ENCODE assay signal across 24 cellular contexts in the genomic region with DNA sequence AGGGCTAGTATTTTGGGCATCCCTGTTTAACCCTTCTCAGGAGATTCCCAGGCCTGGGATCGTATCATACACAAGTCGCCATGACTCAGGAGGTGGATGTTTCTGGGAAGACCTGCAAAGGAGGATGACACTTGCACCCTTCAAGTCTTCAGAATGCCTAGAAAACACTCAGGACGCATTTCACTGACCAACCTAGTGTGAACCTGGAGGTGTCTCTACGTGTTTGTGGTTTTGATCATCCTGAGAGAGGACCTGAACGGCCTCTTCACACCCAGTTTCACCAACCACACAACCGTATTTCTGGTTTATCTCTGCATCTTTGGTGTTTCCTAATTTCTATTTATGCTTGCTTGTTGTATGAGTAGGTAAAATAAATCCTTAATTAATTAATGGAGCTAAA. TPM values are rescaled to one million over a fixed set of nuclear protein-coding genes. Genes with fewer than 3 reads are reported as not detected.
DNase-seq lines count a peak whose midpoint lies in the region; ATAC-seq, FAIRE-seq and TF ChIP-seq lines count a peak whose summit lies in the region.
"Had no signal": no experiment of that assay in that cellular context is flagged by ENCODE, and none has a peak within 500 bp of the region (broad histone marks: within the 10 kb centered on the region; RNA-seq: fewer than 3 reads in every experiment).

No MANE protein-coding gene starts in this region.

- H3K4me1 Mint-ChIP-seq in CD4-positive, CD25-positive, alpha-beta regulatory T cell, result peaks cover 14 to 37% (median 24%) of the 10 kb centered on the region in 4 donors

- H3K27ac Mint-ChIP-seq in CD4-positive, CD25-positive, alpha-beta regulatory T cell, result no peak overlapping the region
- H3K27ac Mint-ChIP-seq: T-helper 17 cell had no signal

- no peak for TF ChIP-seq EP300 in K562 (IDR thresholded peaks at IDR 0.05; ENCODE audit: low read length)

- FAIRE-seq in K562 (lab: Jason Lieb, UNC), result no peak

- H3K27ac ChIP-seq in CD4-positive, CD25-positive, alpha-beta regulatory T cell (ENCODE audit: insufficient read depth, low read length, poor library complexity, severe bottlenecking), result no peak overlapping the region
- H3K27ac ChIP-seq in OCI-LY7 (ENCODE audit: low read depth, low read length, poor library complexity, severe bottlenecking) (no peak overlapping the region), K562 (ENCODE audit: extremely low read depth, low read depth, low read length) (no peak overlapping the region)
- H3K27ac ChIP-seq: colonic mucosa, esophagus squamous epithelium, HL-60, ovary had no signal

- DNase-seq in CD4-positive, CD25-positive, alpha-beta regulatory T cell, result peak in 1 of 3 donors; percentile 66
- DNase-seq in GM12865 (ENCODE audit: low read depth), result peak; percentile 67
- no peak for DNase-seq in OCI-LY7 (ENCODE audit: low spot score)
- no peak for DNase-seq in K562 (ENCODE audit: extremely low read depth in 1 of 4, low spot score in 3 of 4)
- no peak for DNase-seq in LoVo (ENCODE audit: low spot score)
- no peak for DNase-seq in NCI-H146 treated with DMSO at 0.1 percent for 48 hours (lab: John Stamatoyannopoulos, UW; ENCODE audit: unreplicated experiment)
- DNase-seq in NCI-H2196 (lab: John Stamatoyannopoulos, UW; ENCODE audit: unreplicated experiment), result no peak
- DNase-seq: activated CD4-positive, alpha-beta T cell treated with anti-CD3 and anti-CD28 coated beads, Interleukin-2, amount 50 U/mL, for 4 hours; colonic mucosa; DMS79; esophagus squamous epithelium; mesenchymal stem cell; MG63; naive B cell; NCI-H1436; NCI-H2171; NCI-H526; ovary; right cardiac atrium; SHP77; stimulated activated CD8-positive, alpha-beta memory T cell treated with anti-CD3 and anti-CD28 coated beads, Interleukin-4, amount 100 ng/mL, for 48 hours; T-helper 17 cell had no signal

- TF ChIP-seq CTCF in GM12865 (IDR thresholded peaks at IDR 0.05; ENCODE audit: insufficient read depth, low read depth, low read length, missing control alignments) (no peak), OCI-LY7 (conservative IDR thresholded peaks at IDR 0.05; ENCODE audit: low read length) (no peak), K562 (IDR thresholded peaks at IDR 0.05 in 2 of 3, conservative IDR thresholded peaks at IDR 0.05 in 1 of 3; ENCODE audit: insufficient read depth in 2 of 3, low read depth in 1 of 3, low read length in 3 of 3) (no peak)

- H3K4me2 ChIP-seq in OCI-LY7 (ENCODE audit: low read length) (peak overlapping the region; percentile 38; the same call in 1 of the 2 replicates), K562 (ENCODE audit: insufficient read depth, low read length) (no peak overlapping the region)

- H3K9me3 ChIP-seq in CD4-positive, CD25-positive, alpha-beta regulatory T cell (ENCODE audit: control insufficient read depth in 2 of 2, low read length in 2 of 2), result no peaks in the 10 kb centered on the region
- H3K9me3 ChIP-seq in OCI-LY7 (ENCODE audit: low read length), result no peaks in the 10 kb centered on the region
- no peaks in the 10 kb centered on the region for H3K9me3 ChIP-seq in K562 (replicated peaks; ENCODE audit: control insufficient read depth, insufficient read depth, low read depth, low read length)
- H3K9me3 ChIP-seq: colonic mucosa, esophagus squamous epithelium, MG63, ovary had no signal

- H3K4me3 ChIP-seq in CD4-positive, CD25-positive, alpha-beta regulatory T cell (ENCODE audit: low read depth, low read length), result peak overlapping the region; percentile 46
- H3K4me3 ChIP-seq in GM12865 (ENCODE audit: low read depth, low read length) (peak overlapping the region; percentile 72; the same call in 1 of the 2 replicates), OCI-LY7 (ENCODE audit: low read depth, low read length, poor library complexity, severe bottlenecking) (no peak overlapping the region), K562 (no peak overlapping the region)
- H3K4me3 ChIP-seq: colonic mucosa, esophagus squamous epithelium, MG63, ovary had no signal

- WGBS in K562 (ENCODE audit: insufficient coverage, low coverage, missing lambda C conversion rate), result 52% methylated on average over 5 of the region's 6 CpGs

- H2AFZ ChIP-seq in OCI-LY7 (ENCODE audit: low read length), result peak overlapping the region; percentile 79
- H2AFZ ChIP-seq in K562 (ENCODE audit: low read depth, low read length), result peak overlapping the region; percentile 34; the same call in 1 of the 2 replicates

- no peaks in the 10 kb centered on the region for H3K9me1 ChIP-seq in K562 (ENCODE audit: control insufficient read depth, insufficient read depth, low read length)

- H3K36me3 ChIP-seq in CD4-positive, CD25-positive, alpha-beta regulatory T cell (ENCODE audit: control insufficient read depth, insufficient read depth, low read length), result peaks cover 8% of the 10 kb centered on the region
- H3K36me3 ChIP-seq in OCI-LY7 (ENCODE audit: insufficient read depth, low read length) (peaks cover 9% of the 10 kb centered on the region), K562 (ENCODE audit: control insufficient read depth, insufficient read depth, low read length) (peaks cover 8% of the 10 kb centered on the region; the same call in 2 of the 3 replicates)
- H3K36me3 ChIP-seq: colonic mucosa, ovary had no signal

- H4K20me1 ChIP-seq in OCI-LY7 (ENCODE audit: insufficient read depth, low read length), result peaks cover 14% of the 10 kb centered on the region; the same call in 1 of the 2 replicates
- H4K20me1 ChIP-seq in K562 (replicated peaks; ENCODE audit: control insufficient read depth, insufficient read depth, low read length), result no peaks in the 10 kb centered on the region

- no peak for TF ChIP-seq RAD21 in K562 (CRISPR knock-in tag; conservative IDR thresholded peaks at IDR 0.05 in 1 of 2, IDR thresholded peaks at IDR 0.05 in 1 of 2)

- peaks cover 0 to 1% (median 0%) of the 10 kb centered on the region in 7 donors for H3K9me3 Mint-ChIP-seq in CD4-positive, CD25-positive, alpha-beta regulatory T cell
- H3K9me3 Mint-ChIP-seq: naive B cell had no signal

- no peak for ATAC-seq in CD4-positive, CD25-positive, alpha-beta regulatory T cell (ENCODE audit: low read depth in 2 of 2)
- no peak for ATAC-seq in K562
- ATAC-seq: right cardiac atrium, T-helper 17 cell had no signal

- H3K79me2 ChIP-seq in OCI-LY7 (ENCODE audit: insufficient read depth, low read depth, low read length) (peaks cover 20% of the 10 kb centered on the region), K562 (ENCODE audit: control insufficient read depth, insufficient read depth, low read length) (peaks cover 22% of the 10 kb centered on the region)

- POLR2A ChIA-PET in OCI-LY7 (lab: Charles Lee), result interaction anchor here (0.7 to 1.9 kb wide), 10 partner anchors 11 to 46 kb away, joined by 3 to 13 read pairs (median 4); no protein-coding TSS in a partner anchor
- POLR2A ChIA-PET in K562 (lab: Yijun Ruan, JAX), result no interaction called here

- H3K27me3 Mint-ChIP-seq in CD4-positive, CD25-positive, alpha-beta regulatory T cell, result no peaks in the 10 kb centered on the region
- H3K27me3 Mint-ChIP-seq: T-helper 17 cell had no signal

- H3K9me2 ChIP-seq in OCI-LY7 (ENCODE audit: insufficient read depth, low read length), result no peaks in the 10 kb centered on the region

- H3K4me3 Mint-ChIP-seq in CD4-positive, CD25-positive, alpha-beta regulatory T cell, result peak overlapping the region in 1 of 4 donors; percentile 15
- H3K4me3 Mint-ChIP-seq: naive B cell, T-helper 17 cell had no signal

- no peak overlapping the region for H3K9ac ChIP-seq in K562 (ENCODE audit: insufficient read depth in 1 of 2, low read depth in 2 of 2, low read length in 2 of 2)

- intact Hi-C loops in OCI-LY7 (cut with micrococcal nuclease; ENCODE audit: unreplicated experiment) (no loop called here), K562 (cut with micrococcal nuclease) (no loop called here)

- in situ Hi-C loops in K562 (cut with MboI), result no loop called here

- peaks cover 17% of the 10 kb centered on the region for H3K4me1 ChIP-seq in CD4-positive, CD25-positive, alpha-beta regulatory T cell (ENCODE audit: control insufficient read depth, insufficient read depth, low read length, poor library complexity, severe bottlenecking)
- H3K4me1 ChIP-seq in OCI-LY7 (ENCODE audit: insufficient read depth, low read length, poor library complexity, severe bottlenecking) (peaks cover 45% of the 10 kb centered on the region), K562 (replicated peaks in 1 of 2; ENCODE audit: control insufficient read depth in 2 of 2, insufficient read depth in 2 of 2, low read length in 2 of 2) (peaks cover 0 to 10% of the 10 kb centered on the region in 2 experiments; a peak in 2 of 5 replicates)
- H3K4me1 ChIP-seq: colonic mucosa had no signal

- BruUV-seq in OCI-LY7 (replicated peaks; lab: Mats Ljungman, UMichigan) (no TSS peak), K562 (replicated peaks; lab: Mats Ljungman, UMichigan) (no TSS peak)

- peaks cover 11% of the 10 kb centered on the region for H3K36me3 Mint-ChIP-seq in CD4-positive, CD25-positive, alpha-beta regulatory T cell

- TF ChIP-seq POLR2A in K562 (conservative IDR thresholded peaks at IDR 0.05), result no peak

- H3K27me3 ChIP-seq in CD4-positive, CD25-positive, alpha-beta regulatory T cell (ENCODE audit: control insufficient read depth, insufficient read depth, low read length), result no peaks in the 10 kb centered on the region
- H3K27me3 ChIP-seq in K562 (ENCODE audit: control insufficient read depth in 2 of 2, insufficient read depth in 2 of 2, low read length in 2 of 2), result no peaks in the 10 kb centered on the region
- H3K27me3 ChIP-seq: colonic mucosa, esophagus squamous epithelium, MG63, ovary had no signal

- CTCF ChIA-PET in OCI-LY7 (lab: Charles Lee; ENCODE audit: unreplicated experiment), result no interaction called here
- CTCF ChIA-PET in K562 (lab: Yijun Ruan, JAX; ENCODE audit: low intra/inter-chr PET ratio), result no interaction called here

RNA-seq across cellular contexts. Expression of a gene that starts 2.8 kb away (rescaled TPM):
- total RNA-seq in CD4-positive, CD25-positive, alpha-beta regulatory T cell, result 266 TPM
- 100 to 1,000 TPM; 193 to 320 (median 249) TPM for polyA plus RNA-seq in CD4-positive, CD25-positive, alpha-beta regulatory T cell
- 70.7 and 78.0 TPM in 2 replicates for total RNA-seq in OCI-LY7 (2014; rRNA removed; shearing (Covaris generic))
- 80.4 and 87.8 TPM in 2 replicates for total RNA-seq in OCI-LY7 (2022)
- total RNA-seq in K562 (2011; cell fraction: chromatin; rRNA removed; ENCODE audit: low replicate concordance), result 103 and 254 TPM in 2 replicates
- total RNA-seq in K562 (2011; cell fraction: nucleolus; rRNA removed), result 74.7 and 99.4 TPM in 2 replicates
- 136 and 172 TPM in 2 replicates for total RNA-seq in K562 (2011; cell fraction: nucleoplasm; rRNA removed)
- 36.8 and 38.5 TPM in 2 replicates for total RNA-seq in K562 (2014; rRNA removed)
- 37.1 and 43.0 TPM in 2 replicates for total RNA-seq in K562 (2014; rRNA removed; fragmentation: Illumina TruSeq; extraction: Trizol)
- 28.8 and 29.2 TPM in 2 replicates for total RNA-seq in K562 (2015; rRNA removed; fragmentation: Illumina TruSeq; extraction: Trizol)
- total RNA-seq in K562 (2021), result 44.5 and 52.8 TPM in 2 replicates
- polyA plus RNA-seq in K562 (2011; rRNA removed), result 135 and 141 TPM in 2 replicates
- 67.6 and 189 TPM in 2 replicates for polyA plus RNA-seq in K562 (2011; cell fraction: cytosol; rRNA removed)
- 164 and 248 TPM in 2 replicates for polyA plus RNA-seq in K562 (2011; cell fraction: nucleus; rRNA removed)
- polyA plus RNA-seq in K562 (2012), result 49.7 and 54.0 TPM in 2 replicates
- polyA plus RNA-seq in K562 (2014; fragmentation: Illumina TruSeq; extraction: Trizol), result 68.6 and 75.0 TPM in 2 replicates
- polyA plus RNA-seq in K562 (2014; fragmentation: Nextera tagmentation; extraction: Ambion mirVana), result 100 to 1,000 TPM in 1 of 2 experiments, 10 to 100 TPM in 1; 75.1 to 113 TPM
- polyA plus RNA-seq in K562 (2014; rRNA removed), result 60.7 and 69.2 TPM in 2 replicates
- 146 and 154 TPM in 2 replicates for polyA minus RNA-seq in K562 (2011; rRNA and poly(A)+ RNA removed)
- 54.4 and 65.9 TPM in 2 replicates for polyA minus RNA-seq in K562 (2011; cell fraction: cytosol; rRNA and poly(A)+ RNA removed)
- polyA minus RNA-seq in K562 (2011; cell fraction: nucleus; rRNA and poly(A)+ RNA removed), result 65.6 and 113 TPM in 2 replicates

RNA-seq across cellular contexts. Expression of a gene that starts 6.3 kb away (rescaled TPM):
- 5.7 TPM for total RNA-seq in CD4-positive, CD25-positive, alpha-beta regulatory T cell
- polyA plus RNA-seq in CD4-positive, CD25-positive, alpha-beta regulatory T cell, result 10 to 100 TPM in 2 of 4 donors, 1 to 10 TPM in 2; 8.6 to 72.4 (median 9.8) TPM
- total RNA-seq in OCI-LY7 (2014; rRNA removed; shearing (Covaris generic)), result 18.8 and 32.0 TPM in 2 replicates
- total RNA-seq in OCI-LY7 (2022) (29.8 and 42.6 TPM in 2 replicates), K562 (2014; rRNA removed) (not detected in 2 replicates), K562 (2014; rRNA removed; fragmentation: Illumina TruSeq; extraction: Trizol) (not detected in 2 replicates), K562 (2015; rRNA removed; fragmentation: Illumina TruSeq; extraction: Trizol) (not detected in 2 replicates), K562 (2021) (0.13 TPM in 1 of 2 replicates, not detected in the other)
- not detected in 2 replicates for total RNA-seq in K562 (2011; cell fraction: chromatin; rRNA removed; ENCODE audit: low replicate concordance)
- total RNA-seq in K562 (2011; cell fraction: nucleolus; rRNA removed), result not detected in 2 replicates
- total RNA-seq in K562 (2011; cell fraction: nucleoplasm; rRNA removed), result not detected in 2 replicates
- polyA plus RNA-seq in K562 (2011; rRNA removed) (not detected in 2 replicates), K562 (2014; fragmentation: Illumina TruSeq; extraction: Trizol) (not detected in 2 replicates), K562 (2014; fragmentation: Nextera tagmentation; extraction: Ambion mirVana) (not detected), K562 (2014; rRNA removed) (not detected in 2 replicates)
- not detected in 2 replicates for polyA plus RNA-seq in K562 (2011; cell fraction: cytosol; rRNA removed)
- not detected in 2 replicates for polyA plus RNA-seq in K562 (2011; cell fraction: nucleus; rRNA removed)
- polyA plus RNA-seq in K562 (2012), result not detected in 2 replicates
- not detected in 2 replicates for polyA minus RNA-seq in K562 (2011; rRNA and poly(A)+ RNA removed)
- polyA minus RNA-seq in K562 (2011; cell fraction: cytosol; rRNA and poly(A)+ RNA removed), result not detected in 2 replicates
- polyA minus RNA-seq in K562 (2011; cell fraction: nucleus; rRNA and poly(A)+ RNA removed), result not detected in 2 replicates
- total RNA-seq: right cardiac atrium, temporal lobe had no signal
- polyA plus RNA-seq: ovary, right cardiac atrium had no signal

RNA-seq across cellular contexts. Expression of a gene that starts 28.0 kb away (rescaled TPM):
- total RNA-seq in CD4-positive, CD25-positive, alpha-beta regulatory T cell, result not detected
- polyA plus RNA-seq in CD4-positive, CD25-positive, alpha-beta regulatory T cell, result not detected
- not detected in 2 replicates for total RNA-seq in OCI-LY7 (2014; rRNA removed; shearing (Covaris generic))
- not detected in 2 replicates for total RNA-seq in OCI-LY7 (2022)
- not detected in 2 replicates for total RNA-seq in K562 (2011; cell fraction: chromatin; rRNA removed; ENCODE audit: low replicate concordance)
- total RNA-seq in K562 (2011; cell fraction: nucleolus; rRNA removed), result not detected in 2 replicates
- not detected in 2 replicates for total RNA-seq in K562 (2011; cell fraction: nucleoplasm; rRNA removed)
- total RNA-seq in K562 (2014; rRNA removed), result not detected in 2 replicates
- not detected in 2 replicates for total RNA-seq in K562 (2014; rRNA removed; fragmentation: Illumina TruSeq; extraction: Trizol)
- not detected in 2 replicates for total RNA-seq in K562 (2015; rRNA removed; fragmentation: Illumina TruSeq; extraction: Trizol)
- not detected in 2 replicates for total RNA-seq in K562 (2021)
- polyA plus RNA-seq in K562 (2011; rRNA removed), result not detected in 2 replicates
- polyA plus RNA-seq in K562 (2011; cell fraction: cytosol; rRNA removed), result not detected in 2 replicates
- not detected in 2 replicates for polyA plus RNA-seq in K562 (2011; cell fraction: nucleus; rRNA removed)
- not detected in 2 replicates for polyA plus RNA-seq in K562 (2012)
- not detected in 2 replicates for polyA plus RNA-seq in K562 (2014; fragmentation: Illumina TruSeq; extraction: Trizol)
- not detected for polyA plus RNA-seq in K562 (2014; fragmentation: Nextera tagmentation; extraction: Ambion mirVana)
- polyA plus RNA-seq in K562 (2014; rRNA removed), result not detected in 2 replicates
- not detected in 2 replicates for polyA minus RNA-seq in K562 (2011; rRNA and poly(A)+ RNA removed)
- polyA minus RNA-seq in K562 (2011; cell fraction: cytosol; rRNA and poly(A)+ RNA removed), result not detected in 2 replicates
- polyA minus RNA-seq in K562 (2011; cell fraction: nucleus; rRNA and poly(A)+ RNA removed), result not detected in 2 replicates
- total RNA-seq: colonic mucosa, esophagus squamous epithelium, ovary, right cardiac atrium, T-helper 17 cell, temporal lobe had no signal
- polyA plus RNA-seq: ovary, right cardiac atrium had no signal

Comparison
In these comparisons a context has a peak if more than half of its experiments do, and no peak if none do; other contexts are left out.
1. H3K4me3 ChIP-seq: peak in CD4-positive, CD25-positive, alpha-beta regulatory T cell (single experiment) and GM12865 (single experiment); none in OCI-LY7 (single experiment) and K562 (single experiment).